Comparison of ENCODE assay signal across 14 cellular contexts in genomic region chr6:111743318-111743717, GRCh38.
DNase-seq lines count a peak whose midpoint lies in the region; ATAC-seq and TF ChIP-seq lines count a peak whose summit lies in the region.
"Had no signal": no experiment of that assay in that cellular context is flagged by ENCODE, and none has a peak within 500 bp of the region (broad histone marks: within the 10 kb centered on the region; RNA-seq: fewer than 3 reads in every experiment).

No MANE protein-coding gene starts in this region.

- 53 to 69% methylated on average over 1 to 5 of the region's 5 CpGs for WGBS in gastroesophageal sphincter (ENCODE audit: low coverage in 1 of 2), 2 donors

- H3K27me3 ChIP-seq in dorsolateral prefrontal cortex (no peaks in the 10 kb centered on the region), uterus (no peaks in the 10 kb centered on the region), gastroesophageal sphincter (no peaks in the 10 kb centered on the region)
- H3K27me3 ChIP-seq: neural progenitor cell had no signal

- CTCF ChIA-PET in HEK293T (lab: Yijun Ruan, JAX) = no interaction called here

- H3K9me3 ChIP-seq in uterus = no peaks in the 10 kb centered on the region
- H3K9me3 ChIP-seq in gastroesophageal sphincter = no peaks in the 10 kb centered on the region

- TF ChIP-seq POLR2A in uterus (IDR thresholded peaks at IDR 0.05) (no peak), gastroesophageal sphincter (IDR thresholded peaks at IDR 0.05) (no peak)

- TF ChIP-seq EP300 in gastroesophageal sphincter (IDR thresholded peaks at IDR 0.05) = no peak

- H3K4me3 ChIP-seq in dorsolateral prefrontal cortex = peak overlapping the region in 47 of 59 donors; percentile 1 to 51 (median 26)
- H3K4me3 ChIP-seq in uterus = no peak overlapping the region
- H3K4me3 ChIP-seq in gastroesophageal sphincter = no peak overlapping the region
- H3K4me3 ChIP-seq: neural progenitor cell had no signal

- TF ChIP-seq CTCF in dorsolateral prefrontal cortex (IDR thresholded peaks at IDR 0.05 in 54 of 56, conservative IDR thresholded peaks at IDR 0.05 in 2 of 56; ENCODE audit: low read depth in 1 of 56, partially characterized antibody in 56 of 56) (no peak), uterus (IDR thresholded peaks at IDR 0.05) (no peak), gastroesophageal sphincter (IDR thresholded peaks at IDR 0.05) (no peak)

- H3K4me1 ChIP-seq in uterus (no peaks in the 10 kb centered on the region), gastroesophageal sphincter (peaks cover 0 to 39% (median 5%) of the 10 kb centered on the region in 3 donors)

- H3K36me3 ChIP-seq in uterus (no peaks in the 10 kb centered on the region), gastroesophageal sphincter (no peaks in the 10 kb centered on the region)
- H3K36me3 ChIP-seq: neural progenitor cell had no signal

- ATAC-seq in Right ventricle myocardium superior (ENCODE audit: poor library complexity) (peak; percentile 28), Right ventricle myocardium inferior (no peak), gastroesophageal sphincter (no peak)
- ATAC-seq: HCT116 had no signal

- intact Hi-C loops in Right ventricle myocardium superior (cut with DNase I) (no loop called here), Right ventricle myocardium inferior (cut with DNase I) (loop anchor here (5.0 kb wide), 1 partner anchor 59 kb away; no protein-coding TSS in a partner anchor), dorsolateral prefrontal cortex (cut with DNase I) (loop anchor here (5.0 to 10.0 kb wide), 3 partner anchors 61 to 131 kb away; partner anchors contain the start of gene FYN (in 1 of the 2)), uterus (cut with DNase I; ENCODE audit: low total_unique reads) (no loop called here)

- POLR2A ChIA-PET in HEK293T (lab: Yijun Ruan, JAX) = no interaction called here

- DNase-seq in Right ventricle myocardium superior (no peak), Right ventricle myocardium inferior (ENCODE audit: missing footprints) (no peak), dorsolateral prefrontal cortex (no peak), midbrain (lab: John Stamatoyannopoulos, UW) (peak; percentile 47), uterus (no peak), HEK293T (ENCODE audit: extremely low spot score) (no peak), NCI-H2227 (lab: John Stamatoyannopoulos, UW; ENCODE audit: unreplicated experiment) (no peak)
- DNase-seq: activated CD4-positive, alpha-beta memory T cell treated with anti-CD3 and anti-CD28 coated beads, Interleukin-2, amount 10 ng/mL, durations not matched to agents 7 days and 5 days; COR-L47; NCI-H82 had no signal

- H3K27ac ChIP-seq in dorsolateral prefrontal cortex = peak overlapping the region in 58 of 59 donors; percentile 8 to 95 (median 84)
- H3K27ac ChIP-seq in uterus = peak overlapping the region; percentile 16 to 26
- H3K27ac ChIP-seq in gastroesophageal sphincter = peak overlapping the region in 2 of 4 donors; percentile 27 to 29
- H3K27ac ChIP-seq: KMS-11, neural progenitor cell had no signal

TF ChIP-seq in HEK293T, 16 proteins besides CTCF, POLR2A, EP300 and RAD21:
- no peak for TF ChIP-seq SP1 (IDR thresholded peaks at IDR 0.05)
- TF ChIP-seq BHLHE40 (IDR thresholded peaks at IDR 0.05; ENCODE audit: borderline replicate concordance) = no peak
- TF ChIP-seq ELF4 (IDR thresholded peaks at IDR 0.05) = no peak
- TF ChIP-seq CTBP1 (IDR thresholded peaks at IDR 0.05; ENCODE audit: borderline replicate concordance) = no peak
- TF ChIP-seq NFRKB (IDR thresholded peaks at IDR 0.05) = no peak
- no peak for TF ChIP-seq FOXM1 (IDR thresholded peaks at IDR 0.05; ENCODE audit: borderline replicate concordance)
- no peak for TF ChIP-seq SUZ12 (IDR thresholded peaks at IDR 0.05)
- TF ChIP-seq PKNOX1 (IDR thresholded peaks at IDR 0.05) = no peak
- no peak for TF ChIP-seq LEF1 (IDR thresholded peaks at IDR 0.05; ENCODE audit: borderline replicate concordance)
- no peak for TF ChIP-seq FOXK2 (IDR thresholded peaks at IDR 0.05)
- TF ChIP-seq FOXA1 (IDR thresholded peaks at IDR 0.05) = no peak
- no peak for TF ChIP-seq TARDBP (IDR thresholded peaks at IDR 0.05)
TF ChIP-seq in HEK293T: peak in this region for 0.

Comparison
In these comparisons a context has a peak if more than half of its experiments do, and no peak if none do; other contexts are left out.
1. intact Hi-C loops: an anchor here in Right ventricle myocardium inferior (5.0 kb wide) and dorsolateral prefrontal cortex (5.0 to 10.0 kb wide); none called in Right ventricle myocardium superior and uterus.
2. H3K4me3 ChIP-seq: peak in dorsolateral prefrontal cortex (47 of 59); none in uterus (0 of 2) and gastroesophageal sphincter (0 of 2).